Comparison of ENCODE assay signal across 1 cellular context in the genomic region with DNA sequence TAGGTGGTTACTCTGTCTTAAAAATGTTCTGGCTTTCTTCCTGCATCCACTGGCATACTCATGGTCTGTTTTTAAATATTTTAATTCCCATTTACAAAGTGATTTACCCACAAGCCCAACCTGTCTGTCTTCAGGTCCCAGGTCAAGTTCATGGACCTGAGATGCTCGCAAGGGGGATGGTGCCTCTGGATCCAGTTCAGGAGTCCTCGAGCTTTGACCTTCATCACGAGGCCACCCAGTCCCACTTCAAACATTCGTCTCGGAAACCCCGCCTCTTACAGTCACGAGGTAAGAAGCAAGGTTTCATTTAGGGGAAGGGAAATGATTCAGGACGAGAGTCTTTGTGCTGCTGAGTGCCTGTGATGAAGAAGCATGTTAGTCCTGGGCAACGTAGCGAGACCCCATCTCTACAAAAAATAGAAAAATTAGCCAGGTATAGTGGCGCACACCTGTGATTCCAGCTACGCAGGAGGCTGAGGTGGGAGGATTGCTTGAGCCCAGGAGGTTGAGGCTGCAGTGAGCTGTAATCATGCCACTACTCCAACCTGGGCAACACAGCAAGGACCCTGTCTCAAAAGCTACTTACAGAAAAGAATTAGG.
TF ChIP-seq lines count a peak whose summit lies in the region.

No MANE protein-coding gene starts in this region.

TF ChIP-seq in HepG2, 621 proteins besides CTCF, POLR2A, EP300 and RAD21 (continues in another document):
- TF ChIP-seq CEBPG (CRISPR knock-in tag; IDR thresholded peaks at IDR 0.05) (no peak), SRY (CRISPR knock-in tag; IDR thresholded peaks at IDR 0.05) (no peak), NFIB (CRISPR knock-in tag; IDR thresholded peaks at IDR 0.05; ENCODE audit: borderline replicate concordance) (no peak), POLR2AphosphoS5 (IDR thresholded peaks at IDR 0.05; ENCODE audit: low read depth, low read length) (peak; percentile 0; the same call in 1 of the 2 replicates), ZMYM2 (CRISPR knock-in tag; IDR thresholded peaks at IDR 0.05) (peak; percentile 50), BORCS8-MEF2B (CRISPR knock-in tag; IDR thresholded peaks at IDR 0.05) (peak; percentile 75), KDM1A (CRISPR knock-in tag; IDR thresholded peaks at IDR 0.05) (no peak), GATA4 (IDR thresholded peaks at IDR 0.05; ENCODE audit: borderline replicate concordance, low read depth) (no peak), ZNF101 (CRISPR knock-in tag; IDR thresholded peaks at IDR 0.05; ENCODE audit: borderline replicate concordance, low read depth) (no peak), TARDBP (CRISPR knock-in tag; IDR thresholded peaks at IDR 0.05) (peak; percentile 76), ZNF543 (CRISPR knock-in tag; IDR thresholded peaks at IDR 0.05) (no peak), KDM6A (CRISPR knock-in tag; IDR thresholded peaks at IDR 0.05; ENCODE audit: low read depth) (peak; percentile 48), MYC (CRISPR knock-in tag; IDR thresholded peaks at IDR 0.05; ENCODE audit: borderline replicate concordance) (no peak), TCF7 (IDR thresholded peaks at IDR 0.05; ENCODE audit: low read depth) (peak; percentile 56), ZNF136 (CRISPR knock-in tag; IDR thresholded peaks at IDR 0.05; ENCODE audit: low read depth) (no peak), GATAD2A (CRISPR knock-in tag; IDR thresholded peaks at IDR 0.05) (peak; percentile 76), PHF8 (CRISPR knock-in tag; IDR thresholded peaks at IDR 0.05) (no peak)
- TF ChIP-seq, protein P1, sequence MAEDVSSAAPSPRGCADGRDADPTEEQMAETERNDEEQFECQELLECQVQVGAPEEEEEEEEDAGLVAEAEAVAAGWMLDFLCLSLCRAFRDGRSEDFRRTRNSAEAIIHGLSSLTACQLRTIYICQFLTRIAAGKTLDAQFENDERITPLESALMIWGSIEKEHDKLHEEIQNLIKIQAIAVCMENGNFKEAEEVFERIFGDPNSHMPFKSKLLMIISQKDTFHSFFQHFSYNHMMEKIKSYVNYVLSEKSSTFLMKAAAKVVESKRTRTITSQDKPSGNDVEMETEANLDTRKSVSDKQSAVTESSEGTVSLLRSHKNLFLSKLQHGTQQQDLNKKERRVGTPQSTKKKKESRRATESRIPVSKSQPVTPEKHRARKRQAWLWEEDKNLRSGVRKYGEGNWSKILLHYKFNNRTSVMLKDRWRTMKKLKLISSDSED (CRISPR knock-in tag; IDR thresholded peaks at IDR 0.05), result no peak
- TF ChIP-seq, protein P2, sequence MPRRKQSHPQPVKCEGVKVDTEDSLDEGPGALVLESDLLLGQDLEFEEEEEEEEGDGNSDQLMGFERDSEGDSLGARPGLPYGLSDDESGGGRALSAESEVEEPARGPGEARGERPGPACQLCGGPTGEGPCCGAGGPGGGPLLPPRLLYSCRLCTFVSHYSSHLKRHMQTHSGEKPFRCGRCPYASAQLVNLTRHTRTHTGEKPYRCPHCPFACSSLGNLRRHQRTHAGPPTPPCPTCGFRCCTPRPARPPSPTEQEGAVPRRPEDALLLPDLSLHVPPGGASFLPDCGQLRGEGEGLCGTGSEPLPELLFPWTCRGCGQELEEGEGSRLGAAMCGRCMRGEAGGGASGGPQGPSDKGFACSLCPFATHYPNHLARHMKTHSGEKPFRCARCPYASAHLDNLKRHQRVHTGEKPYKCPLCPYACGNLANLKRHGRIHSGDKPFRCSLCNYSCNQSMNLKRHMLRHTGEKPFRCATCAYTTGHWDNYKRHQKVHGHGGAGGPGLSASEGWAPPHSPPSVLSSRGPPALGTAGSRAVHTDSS (CRISPR knock-in tag; conservative IDR thresholded peaks at IDR 0.05), result no peak
- TF ChIP-seq, protein P3, sequence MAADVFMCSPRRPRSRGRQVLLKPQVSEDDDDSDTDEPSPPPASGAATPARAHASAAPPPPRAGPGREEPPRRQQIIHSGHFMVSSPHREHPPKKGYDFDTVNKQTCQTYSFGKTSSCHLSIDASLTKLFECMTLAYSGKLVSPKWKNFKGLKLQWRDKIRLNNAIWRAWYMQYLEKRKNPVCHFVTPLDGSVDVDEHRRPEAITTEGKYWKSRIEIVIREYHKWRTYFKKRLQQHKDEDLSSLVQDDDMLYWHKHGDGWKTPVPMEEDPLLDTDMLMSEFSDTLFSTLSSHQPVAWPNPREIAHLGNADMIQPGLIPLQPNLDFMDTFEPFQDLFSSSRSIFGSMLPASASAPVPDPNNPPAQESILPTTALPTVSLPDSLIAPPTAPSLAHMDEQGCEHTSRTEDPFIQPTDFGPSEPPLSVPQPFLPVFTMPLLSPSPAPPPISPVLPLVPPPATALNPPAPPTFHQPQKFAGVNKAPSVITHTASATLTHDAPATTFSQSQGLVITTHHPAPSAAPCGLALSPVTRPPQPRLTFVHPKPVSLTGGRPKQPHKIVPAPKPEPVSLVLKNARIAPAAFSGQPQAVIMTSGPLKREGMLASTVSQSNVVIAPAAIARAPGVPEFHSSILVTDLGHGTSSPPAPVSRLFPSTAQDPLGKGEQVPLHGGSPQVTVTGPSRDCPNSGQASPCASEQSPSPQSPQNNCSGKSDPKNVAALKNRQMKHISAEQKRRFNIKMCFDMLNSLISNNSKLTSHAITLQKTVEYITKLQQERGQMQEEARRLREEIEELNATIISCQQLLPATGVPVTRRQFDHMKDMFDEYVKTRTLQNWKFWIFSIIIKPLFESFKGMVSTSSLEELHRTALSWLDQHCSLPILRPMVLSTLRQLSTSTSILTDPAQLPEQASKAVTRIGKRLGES (CRISPR knock-in tag; IDR thresholded peaks at IDR 0.05; ENCODE audit: borderline replicate concordance), result no peak
- TF ChIP-seq, protein P4, sequence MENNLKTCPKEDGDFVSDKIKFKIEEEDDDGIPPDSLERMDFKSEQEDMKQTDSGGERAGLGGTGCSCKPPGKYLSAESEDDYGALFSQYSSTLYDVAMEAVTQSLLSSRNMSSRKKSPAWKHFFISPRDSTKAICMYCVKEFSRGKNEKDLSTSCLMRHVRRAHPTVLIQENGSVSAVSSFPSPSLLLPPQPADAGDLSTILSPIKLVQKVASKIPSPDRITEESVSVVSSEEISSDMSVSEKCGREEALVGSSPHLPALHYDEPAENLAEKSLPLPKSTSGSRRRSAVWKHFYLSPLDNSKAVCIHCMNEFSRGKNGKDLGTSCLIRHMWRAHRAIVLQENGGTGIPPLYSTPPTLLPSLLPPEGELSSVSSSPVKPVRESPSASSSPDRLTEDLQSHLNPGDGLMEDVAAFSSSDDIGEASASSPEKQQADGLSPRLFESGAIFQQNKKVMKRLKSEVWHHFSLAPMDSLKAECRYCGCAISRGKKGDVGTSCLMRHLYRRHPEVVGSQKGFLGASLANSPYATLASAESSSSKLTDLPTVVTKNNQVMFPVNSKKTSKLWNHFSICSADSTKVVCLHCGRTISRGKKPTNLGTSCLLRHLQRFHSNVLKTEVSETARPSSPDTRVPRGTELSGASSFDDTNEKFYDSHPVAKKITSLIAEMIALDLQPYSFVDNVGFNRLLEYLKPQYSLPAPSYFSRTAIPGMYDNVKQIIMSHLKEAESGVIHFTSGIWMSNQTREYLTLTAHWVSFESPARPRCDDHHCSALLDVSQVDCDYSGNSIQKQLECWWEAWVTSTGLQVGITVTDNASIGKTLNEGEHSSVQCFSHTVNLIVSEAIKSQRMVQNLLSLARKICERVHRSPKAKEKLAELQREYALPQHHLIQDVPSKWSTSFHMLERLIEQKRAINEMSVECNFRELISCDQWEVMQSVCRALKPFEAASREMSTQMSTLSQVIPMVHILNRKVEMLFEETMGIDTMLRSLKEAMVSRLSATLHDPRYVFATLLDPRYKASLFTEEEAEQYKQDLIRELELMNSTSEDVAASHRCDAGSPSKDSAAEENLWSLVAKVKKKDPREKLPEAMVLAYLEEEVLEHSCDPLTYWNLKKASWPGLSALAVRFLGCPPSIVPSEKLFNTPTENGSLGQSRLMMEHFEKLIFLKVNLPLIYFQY (CRISPR knock-in tag; IDR thresholded peaks at IDR 0.05; ENCODE audit: borderline replicate concordance), result no peak
- TF ChIP-seq, protein P5, sequence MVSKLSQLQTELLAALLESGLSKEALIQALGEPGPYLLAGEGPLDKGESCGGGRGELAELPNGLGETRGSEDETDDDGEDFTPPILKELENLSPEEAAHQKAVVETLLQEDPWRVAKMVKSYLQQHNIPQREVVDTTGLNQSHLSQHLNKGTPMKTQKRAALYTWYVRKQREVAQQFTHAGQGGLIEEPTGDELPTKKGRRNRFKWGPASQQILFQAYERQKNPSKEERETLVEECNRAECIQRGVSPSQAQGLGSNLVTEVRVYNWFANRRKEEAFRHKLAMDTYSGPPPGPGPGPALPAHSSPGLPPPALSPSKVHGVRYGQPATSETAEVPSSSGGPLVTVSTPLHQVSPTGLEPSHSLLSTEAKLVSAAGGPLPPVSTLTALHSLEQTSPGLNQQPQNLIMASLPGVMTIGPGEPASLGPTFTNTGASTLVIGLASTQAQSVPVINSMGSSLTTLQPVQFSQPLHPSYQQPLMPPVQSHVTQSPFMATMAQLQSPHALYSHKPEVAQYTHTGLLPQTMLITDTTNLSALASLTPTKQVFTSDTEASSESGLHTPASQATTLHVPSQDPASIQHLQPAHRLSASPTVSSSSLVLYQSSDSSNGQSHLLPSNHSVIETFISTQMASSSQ (IDR thresholded peaks at IDR 0.05; ENCODE audit: low read depth), result no peak
- TF ChIP-seq, protein P5 (CRISPR knock-in tag; IDR thresholded peaks at IDR 0.05; ENCODE audit: borderline replicate concordance), result no peak
- TF ChIP-seq, protein P6, sequence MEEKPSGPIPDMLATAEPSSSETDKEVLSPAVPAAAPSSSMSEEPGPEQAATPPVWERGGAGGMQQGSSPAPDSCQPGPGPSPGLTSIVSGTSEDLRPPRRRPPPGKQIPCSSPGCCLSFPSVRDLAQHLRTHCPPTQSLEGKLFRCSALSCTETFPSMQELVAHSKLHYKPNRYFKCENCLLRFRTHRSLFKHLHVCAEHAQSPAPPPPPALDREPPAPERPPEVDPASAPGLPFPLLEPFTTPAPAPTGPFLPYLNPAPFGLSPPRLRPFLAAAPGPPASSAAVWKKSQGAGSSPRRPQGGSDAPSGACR (CRISPR knock-in tag; IDR thresholded peaks at IDR 0.05), result peak; percentile 59; the same call in 1 of the 2 replicates
- TF ChIP-seq, protein P7, sequence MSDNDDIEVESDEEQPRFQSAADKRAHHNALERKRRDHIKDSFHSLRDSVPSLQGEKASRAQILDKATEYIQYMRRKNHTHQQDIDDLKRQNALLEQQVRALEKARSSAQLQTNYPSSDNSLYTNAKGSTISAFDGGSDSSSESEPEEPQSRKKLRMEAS (IDR thresholded peaks at IDR 0.05), result peak; percentile 82
- TF ChIP-seq, protein P8, sequence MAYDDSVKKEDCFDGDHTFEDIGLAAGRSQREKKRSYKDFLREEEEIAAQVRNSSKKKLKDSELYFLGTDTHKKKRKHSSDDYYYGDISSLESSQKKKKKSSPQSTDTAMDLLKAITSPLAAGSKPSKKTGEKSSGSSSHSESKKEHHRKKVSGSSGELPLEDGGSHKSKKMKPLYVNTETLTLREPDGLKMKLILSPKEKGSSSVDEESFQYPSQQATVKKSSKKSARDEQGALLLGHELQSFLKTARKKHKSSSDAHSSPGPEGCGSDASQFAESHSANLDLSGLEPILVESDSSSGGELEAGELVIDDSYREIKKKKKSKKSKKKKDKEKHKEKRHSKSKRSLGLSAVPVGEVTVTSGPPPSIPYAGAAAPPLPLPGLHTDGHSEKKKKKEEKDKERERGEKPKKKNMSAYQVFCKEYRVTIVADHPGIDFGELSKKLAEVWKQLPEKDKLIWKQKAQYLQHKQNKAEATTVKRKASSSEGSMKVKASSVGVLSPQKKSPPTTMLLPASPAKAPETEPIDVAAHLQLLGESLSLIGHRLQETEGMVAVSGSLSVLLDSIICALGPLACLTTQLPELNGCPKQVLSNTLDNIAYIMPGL (CRISPR knock-in tag; IDR thresholded peaks at IDR 0.05; ENCODE audit: borderline replicate concordance in 1 of 2, low read depth in 1 of 2), result no peak
- TF ChIP-seq, protein P9, sequence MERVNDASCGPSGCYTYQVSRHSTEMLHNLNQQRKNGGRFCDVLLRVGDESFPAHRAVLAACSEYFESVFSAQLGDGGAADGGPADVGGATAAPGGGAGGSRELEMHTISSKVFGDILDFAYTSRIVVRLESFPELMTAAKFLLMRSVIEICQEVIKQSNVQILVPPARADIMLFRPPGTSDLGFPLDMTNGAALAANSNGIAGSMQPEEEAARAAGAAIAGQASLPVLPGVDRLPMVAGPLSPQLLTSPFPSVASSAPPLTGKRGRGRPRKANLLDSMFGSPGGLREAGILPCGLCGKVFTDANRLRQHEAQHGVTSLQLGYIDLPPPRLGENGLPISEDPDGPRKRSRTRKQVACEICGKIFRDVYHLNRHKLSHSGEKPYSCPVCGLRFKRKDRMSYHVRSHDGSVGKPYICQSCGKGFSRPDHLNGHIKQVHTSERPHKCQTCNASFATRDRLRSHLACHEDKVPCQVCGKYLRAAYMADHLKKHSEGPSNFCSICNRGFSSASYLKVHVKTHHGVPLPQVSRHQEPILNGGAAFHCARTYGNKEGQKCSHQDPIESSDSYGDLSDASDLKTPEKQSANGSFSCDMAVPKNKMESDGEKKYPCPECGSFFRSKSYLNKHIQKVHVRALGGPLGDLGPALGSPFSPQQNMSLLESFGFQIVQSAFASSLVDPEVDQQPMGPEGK (CRISPR knock-in tag; IDR thresholded peaks at IDR 0.05), result peak; percentile 46; the same call in 1 of the 2 replicates
- TF ChIP-seq, protein P10, sequence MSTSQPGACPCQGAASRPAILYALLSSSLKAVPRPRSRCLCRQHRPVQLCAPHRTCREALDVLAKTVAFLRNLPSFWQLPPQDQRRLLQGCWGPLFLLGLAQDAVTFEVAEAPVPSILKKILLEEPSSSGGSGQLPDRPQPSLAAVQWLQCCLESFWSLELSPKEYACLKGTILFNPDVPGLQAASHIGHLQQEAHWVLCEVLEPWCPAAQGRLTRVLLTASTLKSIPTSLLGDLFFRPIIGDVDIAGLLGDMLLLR (CRISPR knock-in tag; IDR thresholded peaks at IDR 0.05), result no peak
